ENCODE assay signal across 13 cellular contexts in the genomic region with DNA sequence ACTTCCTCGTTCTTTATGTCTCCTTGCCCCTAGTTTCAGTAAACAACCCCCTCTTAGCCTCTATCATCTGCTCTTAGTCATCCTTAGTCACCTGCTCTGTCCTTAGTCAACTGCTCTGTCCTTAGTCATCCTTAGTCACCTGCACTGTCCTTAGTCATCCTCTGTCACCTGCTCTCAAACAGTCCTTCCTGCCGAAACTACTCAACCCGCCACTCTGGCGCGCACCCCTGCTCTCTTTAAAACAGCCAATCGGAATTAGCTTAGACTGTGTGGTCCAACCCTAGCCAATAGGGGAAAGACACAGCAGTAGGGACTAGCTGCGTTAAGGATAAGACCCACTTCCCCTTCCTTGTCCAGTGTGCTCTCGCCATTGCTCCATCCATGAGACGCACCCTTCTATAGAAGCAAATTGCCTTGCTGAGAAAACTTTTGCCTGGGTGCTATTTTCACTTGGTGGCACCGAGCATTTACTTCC.
DNase-seq lines count a peak whose midpoint lies in the region; ATAC-seq, FAIRE-seq and TF ChIP-seq lines count a peak whose summit lies in the region.
"Had no signal": no experiment of that assay in that cellular context is flagged by ENCODE, and none has a peak within 500 bp of the region (broad histone marks: within the 10 kb centered on the region; RNA-seq: fewer than 3 reads in every experiment).

No MANE protein-coding gene starts in this region.

- no peaks in the 10 kb centered on the region for H3K27me3 ChIP-seq in H1 (replicated peaks in 1 of 4; ENCODE audit: control insufficient read depth in 3 of 4, extremely low read depth in 1 of 4, insufficient read depth in 3 of 4, low read length in 3 of 4)
- H3K27me3 ChIP-seq: esophagus muscularis mucosa, stomach had no signal

- 91% methylated on average over 10 of the region's 10 CpGs; no CpG with 5 or more reads in 1 of the 2 experiments for WGBS in H1 (ENCODE audit: extremely low coverage in 1 of 2, insufficient coverage in 1 of 2, insufficient read length in 1 of 2, insufficient replicate concordance in 2 of 2, low coverage in 1 of 2, low lambda C conversion rate in 2 of 2, missing lambda C conversion rate in 1 of 2), 2 experiments

- H2BK5ac ChIP-seq in H1 (ENCODE audit: low read depth, low read length): no peak overlapping the region

- H3K79me1 ChIP-seq in H1 (ENCODE audit: low read depth, low read length): no peaks in the 10 kb centered on the region

- no peak overlapping the region for H3K27ac ChIP-seq in H1 (ENCODE audit: low read depth, low read length)
- H3K27ac ChIP-seq: esophagus muscularis mucosa, left ventricle myocardium inferior, SK-N-MC, stomach had no signal

- H2BK120ac ChIP-seq in H1 (replicated peaks; ENCODE audit: low read depth, low read length): no peak overlapping the region

- peak overlapping the region; percentile 6; the same call in 1 of the 2 replicates for H2BK12ac ChIP-seq in H1 (ENCODE audit: low read depth, low read length)

- no peak overlapping the region for H4K8ac ChIP-seq in H1 (ENCODE audit: extremely low read depth, insufficient read depth, low read length)

- H2BK20ac ChIP-seq in H1 (ENCODE audit: low read length): no peak overlapping the region

- no peak overlapping the region for H2AFZ ChIP-seq in H1 (ENCODE audit: low read length)

- H4K91ac ChIP-seq in H1 (replicated peaks; ENCODE audit: insufficient read length, low read length): no peak overlapping the region

- DNase-seq in HPDE6-E6E7 (ENCODE audit: extremely low spot score) (peak; percentile 44), H1 (ENCODE audit: low read depth in 1 of 2, low spot score in 2 of 2) (no peak), NCI-H82 treated with DMSO at 0.1 percent for 48 hours (lab: John Stamatoyannopoulos, UW; ENCODE audit: unreplicated experiment) (no peak)
- DNase-seq in stimulated activated CD4-positive, alpha-beta T cell treated with anti-CD3 and anti-CD28 coated beads, TNF-alpha, amount 100 ng/mL, for 24 hours (ENCODE audit: low read depth in 3 of 3): peak; percentile 33 to 50 (median 46)
- DNase-seq: DND-41, HFFc6, left ventricle myocardium inferior, stomach had no signal

- H3K4me3 ChIP-seq in H1 (ENCODE audit: extremely low read depth in 1 of 4, insufficient read depth in 2 of 4, low read depth in 3 of 4, low read length in 4 of 4): no peak overlapping the region
- H3K4me3 ChIP-seq: esophagus muscularis mucosa, left ventricle myocardium inferior, SK-N-MC, stomach had no signal

- TF ChIP-seq CTCF in H1 (IDR thresholded peaks at IDR 0.05; ENCODE audit: control extremely low read depth in 1 of 3, insufficient read depth in 1 of 3, low read depth in 1 of 3, low read length in 3 of 3): no peak

- H3K4me2 ChIP-seq in H1 (ENCODE audit: insufficient read depth in 1 of 2, low read depth in 2 of 2, low read length in 2 of 2): no peak overlapping the region

- H2BK15ac ChIP-seq in H1 (ENCODE audit: low read length): no peak overlapping the region

- no peaks in the 10 kb centered on the region for H3K9me3 ChIP-seq in H1 (ENCODE audit: insufficient read depth in 2 of 2, low read depth in 1 of 2, low read length in 1 of 2)
- H3K9me3 ChIP-seq: esophagus muscularis mucosa had no signal

- no peak for TF ChIP-seq POLR2A in H1 (IDR thresholded peaks at IDR 0.05; ENCODE audit: control extremely low read depth in 1 of 2, low read depth in 2 of 2, low read length in 2 of 2)

- no peak overlapping the region for H4K5ac ChIP-seq in H1 (ENCODE audit: insufficient read length, low read depth, low read length)

- no peak overlapping the region for H3K9ac ChIP-seq in H1 (replicated peaks in 1 of 4; ENCODE audit: extremely low read depth in 1 of 4, low read depth in 3 of 4, low read length in 3 of 4)

- no peak overlapping the region for H3K4ac ChIP-seq in H1 (replicated peaks; ENCODE audit: insufficient read length, low read depth, low read length)

- POLR2A ChIA-PET in H1 (lab: Charles Lee; ENCODE audit: partially characterized antibody): interaction anchor here (1.7 kb wide), 1 partner anchor 11 kb away, joined by 3 read pairs; no protein-coding TSS in a partner anchor

- H3K23ac ChIP-seq in H1 (ENCODE audit: insufficient read length): no peak overlapping the region

- H2AK5ac ChIP-seq in H1 (ENCODE audit: low read depth, low read length): no peak overlapping the region

- H3K23me2 ChIP-seq in H1 (ENCODE audit: low read depth, low read length): no peaks in the 10 kb centered on the region

- H3K14ac ChIP-seq in H1 (ENCODE audit: insufficient read length): no peak overlapping the region

- no peak for FAIRE-seq in H1 (lab: Jason Lieb, UNC)

- no peak for TF ChIP-seq RAD21 in H1 (IDR thresholded peaks at IDR 0.05 in 1 of 2, conservative IDR thresholded peaks at IDR 0.05 in 1 of 2; ENCODE audit: low read depth in 2 of 2, low read length in 2 of 2)

- H3K56ac ChIP-seq in H1 (replicated peaks; ENCODE audit: insufficient read length, low read depth, low read length): no peak overlapping the region

- no peak for TF ChIP-seq EP300 in H1 (IDR thresholded peaks at IDR 0.05; ENCODE audit: borderline replicate concordance in 1 of 2, low read depth in 2 of 2, low read length in 2 of 2)

- H4K20me1 ChIP-seq in H1 (replicated peaks in 1 of 2; ENCODE audit: control insufficient read depth in 1 of 2, insufficient read depth in 2 of 2, low read length in 2 of 2): no peaks in the 10 kb centered on the region

- H3K4me1 ChIP-seq in H1 (replicated peaks in 1 of 4; ENCODE audit: control insufficient read depth in 3 of 4, insufficient read depth in 4 of 4, low read length in 3 of 4): peaks cover 9 to 19% (median 13%) of the 10 kb centered on the region in 4 experiments; a peak in 5 of 7 replicates

- no peak overlapping the region for H3K18ac ChIP-seq in H1 (ENCODE audit: extremely low read depth, low read length)

- ATAC-seq in activated CD4-positive, CD25-positive, alpha-beta regulatory T cell treated with anti-CD3 and anti-CD28 coated beads, Interleukin-2, amount 50 U/mL, for 24 hours: peak; percentile 84
- ATAC-seq in HG02798 (IDR thresholded peaks at IDR 0.05; ENCODE audit: poor library complexity, unreplicated experiment) (no peak), HG03442 (IDR thresholded peaks at IDR 0.05; ENCODE audit: unreplicated experiment) (no peak)

- CTCF ChIA-PET in H1 (lab: Charles Lee; ENCODE audit: partially characterized antibody): interaction anchor here (0.6 to 2.6 kb wide), 8 partner anchors 10 to 253 kb away, joined by 3 to 14 read pairs (median 4); no protein-coding TSS in a partner anchor

- no peaks in the 10 kb centered on the region for H3K36me3 ChIP-seq in H1 (ENCODE audit: control insufficient read depth in 2 of 4, insufficient read depth in 4 of 4, low read length in 3 of 4)
- H3K36me3 ChIP-seq: esophagus muscularis mucosa, left ventricle myocardium inferior, stomach had no signal

- H3K79me2 ChIP-seq in H1 (ENCODE audit: control insufficient read depth in 1 of 2, insufficient read depth in 2 of 2, low read length in 2 of 2): no peaks in the 10 kb centered on the region

TF ChIP-seq in H1, 55 proteins besides CTCF, POLR2A, EP300 and RAD21:
- TF ChIP-seq CBX8 (IDR thresholded peaks at IDR 0.05; ENCODE audit: borderline replicate concordance, low read depth, low read length) (no peak), RXRA (IDR thresholded peaks at IDR 0.05; ENCODE audit: insufficient read depth, low read depth, low read length) (no peak), RBBP5 (IDR thresholded peaks at IDR 0.05; ENCODE audit: borderline replicate concordance, low read depth, low read length) (no peak), CBX5 (IDR thresholded peaks at IDR 0.05; ENCODE audit: low read depth, low read length) (no peak), SP4 (IDR thresholded peaks at IDR 0.05; ENCODE audit: low read length) (no peak), GABPA (IDR thresholded peaks at IDR 0.05; ENCODE audit: borderline replicate concordance, insufficient read depth, low read length) (no peak), JUND (IDR thresholded peaks at IDR 0.05; ENCODE audit: low read length) (no peak), SIX5 (IDR thresholded peaks at IDR 0.05; ENCODE audit: low read depth, low read length) (no peak), TBP (IDR thresholded peaks at IDR 0.05; ENCODE audit: low read depth, low read length) (no peak)

Comparison
In these comparisons a context has a peak if more than half of its experiments do, and no peak if none do; other contexts are left out.
1. DNase-seq: peak in HPDE6-E6E7 (single experiment) and stimulated activated CD4-positive, alpha-beta T cell treated with anti-CD3 and anti-CD28 coated beads, TNF-alpha, amount 100 ng/mL, for 24 hours (3 of 3); none in H1 (0 of 2) and NCI-H82 treated with DMSO at 0.1 percent for 48 hours (single experiment).
2. ATAC-seq: peak in activated CD4-positive, CD25-positive, alpha-beta regulatory T cell treated with anti-CD3 and anti-CD28 coated beads, Interleukin-2, amount 50 U/mL, for 24 hours (2 of 2); none in HG02798 (single experiment) and HG03442 (single experiment).